ENCODE assay signal across 2 cellular contexts in genomic region chr18:3665780-3666525, GRCh38.
TF ChIP-seq lines count a peak whose summit lies in the region.

No MANE protein-coding gene starts in this region.

TF ChIP-seq in GM12891, 5 proteins besides CTCF, POLR2A, EP300 and RAD21 (continued from another document):
- TF ChIP-seq PAX5 (IDR thresholded peaks at IDR 0.05; ENCODE audit: insufficient read depth, low read length, severe bottlenecking) (no peak), SPI1 (IDR thresholded peaks at IDR 0.05; ENCODE audit: low read depth, low read length) (no peak)

TF ChIP-seq in IMR-90, 13 proteins besides CTCF, POLR2A, EP300 and RAD21 (continued from another document):
- 0 out of 2 replicates have a peak, but pooled peaks have one; percentile 5 for TF ChIP-seq FOS (IDR thresholded peaks at IDR 0.05; ENCODE audit: low read depth, low read length)
- TF ChIP-seq BHLHE40 (IDR thresholded peaks at IDR 0.05; ENCODE audit: low read depth, low read length), result peak; percentile 37; the same call in 1 of the 2 replicates
- TF ChIP-seq SMC3 (IDR thresholded peaks at IDR 0.05; ENCODE audit: low read depth, low read length), result peak; percentile 99
- no peak for TF ChIP-seq USF2 (IDR thresholded peaks at IDR 0.05; ENCODE audit: low read depth, low read length)
- TF ChIP-seq MAZ (IDR thresholded peaks at IDR 0.05; ENCODE audit: borderline replicate concordance, low read depth, low read length), result no peak
- no peak for TF ChIP-seq ELK1 (IDR thresholded peaks at IDR 0.05; ENCODE audit: borderline replicate concordance, low read depth, low read length)
- no peak for TF ChIP-seq CHD1 (IDR thresholded peaks at IDR 0.05; ENCODE audit: low read depth, low read length)
- no peak for TF ChIP-seq MXI1 (IDR thresholded peaks at IDR 0.05; ENCODE audit: borderline replicate concordance, low read depth, low read length)
